39 cellular contexts compared by ENCODE assay signal in genomic region chr12:109648446-109648980, GRCh38.
"Had no signal": no experiment of that assay in that cellular context is flagged by ENCODE, and none has a peak within 500 bp of the region (broad histone marks: within the 10 kb centered on the region; RNA-seq: fewer than 3 reads in every experiment).

No MANE protein-coding gene starts in this region.

- H3K4me3 Mint-ChIP-seq: activated CD4-positive, alpha-beta memory T cell treated with anti-CD3 and anti-CD28 coated beads, Interleukin-2, amount 10 ng/mL, durations not matched to agents 7 days and 5 days; activated CD8-positive, alpha-beta memory T cell treated with anti-CD3 and anti-CD28 coated beads, Interleukin-2, amount 10 ng/mL, durations not matched to agents 7 days and 5 days; activated naive CD4-positive, alpha-beta T cell treated with anti-CD3 and anti-CD28 coated beads, Interleukin-2, amount 50 U/mL, for 24 hours; activated naive CD8-positive, alpha-beta T cell treated with anti-CD3 and anti-CD28 coated beads, Interleukin-2, amount 10 ng/mL, durations not matched to agents 7 days and 5 days; activated T-cell treated with anti-CD3 and anti-CD28 coated beads, Interleukin-2, amount 50 U/mL, for 72 hours; activated T-helper 17 cell treated with anti-CD3 and anti-CD28 coated beads, Interleukin-2, amount 50 U/mL, for 72 hours had no signal

- H3K4me1 Mint-ChIP-seq: activated CD4-positive, alpha-beta memory T cell treated with anti-CD3 and anti-CD28 coated beads, Interleukin-2, amount 10 ng/mL, durations not matched to agents 7 days and 5 days; activated CD8-positive, alpha-beta memory T cell treated with anti-CD3 and anti-CD28 coated beads, Interleukin-2, amount 10 ng/mL, durations not matched to agents 7 days and 5 days; activated naive CD4-positive, alpha-beta T cell treated with anti-CD3 and anti-CD28 coated beads, Interleukin-2, amount 50 U/mL, for 24 hours; activated naive CD8-positive, alpha-beta T cell treated with anti-CD3 and anti-CD28 coated beads, Interleukin-2, amount 10 ng/mL, durations not matched to agents 7 days and 5 days; activated T-helper 17 cell treated with anti-CD3 and anti-CD28 coated beads, Interleukin-2, amount 50 U/mL, for 72 hours had no signal

- H3K27me3 ChIP-seq: ascending aorta, cardiac muscle cell had no signal

- H3K36me3 Mint-ChIP-seq: activated CD8-positive, alpha-beta memory T cell treated with anti-CD3 and anti-CD28 coated beads, Interleukin-2, amount 10 ng/mL, durations not matched to agents 7 days and 5 days; activated naive CD4-positive, alpha-beta T cell treated with anti-CD3 and anti-CD28 coated beads, Interleukin-2, amount 50 U/mL, for 24 hours; activated naive CD8-positive, alpha-beta T cell treated with anti-CD3 and anti-CD28 coated beads, Interleukin-2, amount 10 ng/mL, durations not matched to agents 7 days and 5 days had no signal

- H3K27ac Mint-ChIP-seq: activated CD4-positive, alpha-beta memory T cell treated with anti-CD3 and anti-CD28 coated beads, Interleukin-2, amount 10 ng/mL, durations not matched to agents 7 days and 5 days; activated CD8-positive, alpha-beta memory T cell treated with anti-CD3 and anti-CD28 coated beads, Interleukin-2, amount 10 ng/mL, durations not matched to agents 7 days and 5 days; activated naive CD4-positive, alpha-beta T cell treated with anti-CD3 and anti-CD28 coated beads, Interleukin-2, amount 50 U/mL, for 24 hours; activated naive CD8-positive, alpha-beta T cell treated with anti-CD3 and anti-CD28 coated beads, Interleukin-2, amount 10 ng/mL, durations not matched to agents 7 days and 5 days; activated T-cell treated with anti-CD3 and anti-CD28 coated beads, Interleukin-2, amount 50 U/mL, for 72 hours; activated T-helper 17 cell treated with anti-CD3 and anti-CD28 coated beads, Interleukin-2, amount 50 U/mL, for 72 hours had no signal

- H3K9me3 ChIP-seq: ascending aorta had no signal

- H3K27ac ChIP-seq: ascending aorta, cardiac muscle cell, KMS-11, PC-9, RWPE1, VCaP had no signal

- H3K4me3 ChIP-seq: ascending aorta, cardiac muscle cell, PC-9 had no signal

- H3K9me3 Mint-ChIP-seq: activated CD4-positive, alpha-beta memory T cell treated with anti-CD3 and anti-CD28 coated beads, Interleukin-2, amount 10 ng/mL, durations not matched to agents 7 days and 5 days; activated naive CD4-positive, alpha-beta T cell treated with anti-CD3 and anti-CD28 coated beads, Interleukin-2, amount 50 U/mL, for 24 hours; activated naive CD8-positive, alpha-beta T cell treated with anti-CD3 and anti-CD28 coated beads, Interleukin-2, amount 10 ng/mL, durations not matched to agents 7 days and 5 days; activated T-cell treated with anti-CD3 and anti-CD28 coated beads, Interleukin-2, amount 50 U/mL, for 72 hours; activated T-helper 17 cell treated with anti-CD3 and anti-CD28 coated beads, Interleukin-2, amount 50 U/mL, for 72 hours had no signal

- ATAC-seq: activated CD8-positive, alpha-beta memory T cell treated with anti-CD3 and anti-CD28 coated beads, Interleukin-2, amount 10 ng/mL, durations not matched to agents 7 days and 5 days; activated T-cell treated with anti-CD3 and anti-CD28 coated beads, Interleukin-2, amount 50 U/mL, for 72 hours; activated T-helper 17 cell treated with anti-CD3 and anti-CD28 coated beads, Interleukin-2, amount 50 U/mL, for 72 hours; Right ventricle myocardium inferior had no signal

- DNase-seq: activated CD4-positive, alpha-beta memory T cell treated with anti-CD3 and anti-CD28 coated beads, Interleukin-2, amount 10 ng/mL, durations not matched to agents 7 days and 5 days; activated CD4-positive, alpha-beta T cell treated with anti-CD3 and anti-CD28 coated beads for 1 hour; activated CD4-positive, alpha-beta T cell treated with anti-CD3 and anti-CD28 coated beads for 48 hours; activated CD4-positive, CD25-positive, alpha-beta regulatory T cell; activated CD8-positive, alpha-beta memory T cell treated with anti-CD3 and anti-CD28 coated beads for 24 hours; activated CD8-positive, alpha-beta memory T cell treated with anti-CD3 and anti-CD28 coated beads, Interleukin-2, amount 10 ng/mL, durations not matched to agents 7 days and 5 days; activated CD8-positive, alpha-beta memory T cell treated with anti-CD3 and anti-CD28 coated beads, Interleukin-2, amount 50 U/mL, for 48 hours; activated effector memory CD4-positive, alpha-beta T cell treated with anti-CD3 and anti-CD28 coated beads, Interleukin-2, amount 50 U/mL, for 16 hours; activated naive CD4-positive, alpha-beta T cell treated with Interleukin-2 at 50 U/mL for 16 hours; activated naive CD8-positive, alpha-beta T cell treated with anti-CD3 and anti-CD28 coated beads, Interleukin-2, amount 10 ng/mL, durations not matched to agents 7 days and 5 days; activated T-cell treated with anti-CD3 and anti-CD28 coated beads, Interleukin-2, amount 50 U/mL, for 1 hour; activated T-cell treated with anti-CD3 and anti-CD28 coated beads, Interleukin-2, amount 50 U/mL, for 72 hours; amygdala; MM.1S; MV-4-11; NCI-H1092; NCI-H1436 treated with DMSO at 0.1 percent for 48 hours; NCI-H1694 treated with DMSO at 0.1 percent for 48 hours; NCI-H2029 treated with DMSO at 0.1 percent for 48 hours; NCI-H2107; NCI-H2171; NCI-H510A; NCI-H526; NCI-H748 treated with DMSO at 0.1 percent for 48 hours; NK-92 treated with Interleukin-12 subunit alpha and Interleukin-12 subunit beta, amount 100 ng/mL, for 24 hours; PC-9; SIG-M5; SW 1271; T-helper 1 cell; T-helper 2 cell; T-helper 9 cell had no signal

- H3K4me1 ChIP-seq: ascending aorta had no signal

- H2AFZ ChIP-seq: PC-9 had no signal

- H3K36me3 ChIP-seq: ascending aorta, cardiac muscle cell had no signal

- H3K4me2 ChIP-seq: KMS-11, PC-9 had no signal
